In genomic region chr7:158803226-158803944, GRCh38 we compare ENCODE assay signal across 10 cellular contexts. TPM values are rescaled to one million over a fixed set of nuclear protein-coding genes. Genes with fewer than 3 reads are reported as not detected.
DNase-seq lines count a peak whose midpoint lies in the region; ATAC-seq and TF ChIP-seq lines count a peak whose summit lies in the region.
"Had no signal": no experiment of that assay in that cellular context is flagged by ENCODE, and none has a peak within 500 bp of the region (broad histone marks: within the 10 kb centered on the region; RNA-seq: fewer than 3 reads in every experiment).

No MANE protein-coding gene starts in this region.

- peak in 1 of 5 donors; percentile 54 for DNase-seq in CD8-positive, alpha-beta memory T cell
- no peak for DNase-seq in RWPE2 (ENCODE audit: low spot score)
- no peak for DNase-seq in chondrocyte (ENCODE audit: low spot score)
- DNase-seq in osteoblast (ENCODE audit: insufficient read length, low spot score, missing footprints): no peak
- DNase-seq in NCI-H345 (lab: John Stamatoyannopoulos, UW): no peak
- DNase-seq in NCI-H2171 treated with DMSO at 0.1 percent for 48 hours (lab: John Stamatoyannopoulos, UW): no peak
- DNase-seq in foreskin fibroblast: no peak
- DNase-seq: amygdala had no signal

- peak overlapping the region in 6 of 7 donors; percentile 26 to 65 (median 46) for H3K4me3 Mint-ChIP-seq in CD8-positive, alpha-beta memory T cell
- no peak overlapping the region for H3K4me3 Mint-ChIP-seq in chondrocyte (ENCODE audit: unreplicated experiment)
- no peak overlapping the region for H3K4me3 Mint-ChIP-seq in stimulated activated memory B cell treated with anti-CD40 and anti-IgM and Interleukin-4, amounts not matched to agents 10 μg/mL and 1 μg/mL and 100 μg/mL, for 72 hours

- peaks cover 0 to 4% of the 10 kb centered on the region in 2 donors for H3K27me3 Mint-ChIP-seq in CD8-positive, alpha-beta memory T cell
- no peaks in the 10 kb centered on the region for H3K27me3 Mint-ChIP-seq in chondrocyte (ENCODE audit: low read depth)
- no peaks in the 10 kb centered on the region for H3K27me3 Mint-ChIP-seq in stimulated activated memory B cell treated with anti-CD40 and anti-IgM and Interleukin-4, amounts not matched to agents 10 μg/mL and 1 μg/mL and 100 μg/mL, for 72 hours

- POLR2A ChIA-PET in CD8-positive, alpha-beta memory T cell (lab: Charles Lee): interaction anchor here (1.2 kb wide), 1 partner anchor 20 kb away, joined by 3 read pairs; no protein-coding TSS in a partner anchor

- H4K20me1 ChIP-seq in osteoblast (ENCODE audit: insufficient read depth, low read length): no peaks in the 10 kb centered on the region

- peak overlapping the region; percentile 31 for H3K4me2 ChIP-seq in osteoblast (ENCODE audit: insufficient read depth, low read length)

- no peak overlapping the region for H2AFZ ChIP-seq in osteoblast (ENCODE audit: low read length)

- H3K9me3 ChIP-seq in CD8-positive, alpha-beta memory T cell (ENCODE audit: low read length): no peaks in the 10 kb centered on the region
- H3K9me3 ChIP-seq in RWPE2 (ENCODE audit: severe bottlenecking) (no peaks in the 10 kb centered on the region), osteoblast (ENCODE audit: low read depth, low read length) (no peaks in the 10 kb centered on the region)

- peak overlapping the region; percentile 27 to 94 (median 80) for H3K27ac Mint-ChIP-seq in CD8-positive, alpha-beta memory T cell
- H3K27ac Mint-ChIP-seq in chondrocyte (ENCODE audit: unreplicated experiment): peak overlapping the region; percentile 96
- no peak overlapping the region for H3K27ac Mint-ChIP-seq in stimulated activated memory B cell treated with anti-CD40 and anti-IgM and Interleukin-4, amounts not matched to agents 10 μg/mL and 1 μg/mL and 100 μg/mL, for 72 hours

- no peaks in the 10 kb centered on the region for H3K27me3 ChIP-seq in CD8-positive, alpha-beta memory T cell (ENCODE audit: insufficient read depth, low read length, poor library complexity, severe bottlenecking)
- H3K27me3 ChIP-seq in RWPE2 (ENCODE audit: insufficient read depth, poor library complexity, severe bottlenecking): no peaks in the 10 kb centered on the region
- no peaks in the 10 kb centered on the region for H3K27me3 ChIP-seq in osteoblast (ENCODE audit: insufficient read depth, low read length)

- H3K4me1 ChIP-seq in CD8-positive, alpha-beta memory T cell (ENCODE audit: insufficient read depth, low read length): peaks cover 26% of the 10 kb centered on the region
- H3K4me1 ChIP-seq in RWPE2 (ENCODE audit: insufficient read depth, poor library complexity, severe bottlenecking) (peaks cover 22% of the 10 kb centered on the region), osteoblast (ENCODE audit: insufficient read depth, low read length) (peaks cover 18% of the 10 kb centered on the region)

- H3K4me3 ChIP-seq in CD8-positive, alpha-beta memory T cell (ENCODE audit: low read length): no peak overlapping the region
- peak overlapping the region; percentile 0 for H3K4me3 ChIP-seq in RWPE2 (ENCODE audit: severe bottlenecking)
- no peak overlapping the region for H3K4me3 ChIP-seq in osteoblast (ENCODE audit: insufficient read depth, low read length)
- no peak overlapping the region for H3K4me3 ChIP-seq in foreskin fibroblast (ENCODE audit: low read depth in 1 of 2, low read length in 2 of 2)
- H3K4me3 ChIP-seq: skin epidermis had no signal

- peaks cover 43 to 79% (median 57%) of the 10 kb centered on the region in 3 donors for H3K4me1 Mint-ChIP-seq in CD8-positive, alpha-beta memory T cell
- peaks cover 65% of the 10 kb centered on the region for H3K4me1 Mint-ChIP-seq in chondrocyte (ENCODE audit: low read depth)
- peaks cover 4% of the 10 kb centered on the region for H3K4me1 Mint-ChIP-seq in stimulated activated memory B cell treated with anti-CD40 and anti-IgM and Interleukin-4, amounts not matched to agents 10 μg/mL and 1 μg/mL and 100 μg/mL, for 72 hours

- H3K36me3 ChIP-seq in CD8-positive, alpha-beta memory T cell (ENCODE audit: insufficient read depth, low read length): peaks cover 15% of the 10 kb centered on the region
- H3K36me3 ChIP-seq in RWPE2 (ENCODE audit: low read depth) (peaks cover 11% of the 10 kb centered on the region), osteoblast (ENCODE audit: insufficient read depth, low read length) (peaks cover 9% of the 10 kb centered on the region)

- ATAC-seq in RWPE2 (ENCODE audit: low read depth): peak; percentile 46
- no peak for ATAC-seq in stimulated activated memory B cell treated with anti-CD40 and anti-IgM and Interleukin-4, amounts not matched to agents 10 μg/mL and 1 μg/mL and 100 μg/mL, for 72 hours

- H3K36me3 Mint-ChIP-seq in CD8-positive, alpha-beta memory T cell: peaks cover 10 to 40% (median 21%) of the 10 kb centered on the region in 3 donors
- H3K36me3 Mint-ChIP-seq in chondrocyte (ENCODE audit: low read depth): peaks cover 4% of the 10 kb centered on the region
- peaks cover 25% of the 10 kb centered on the region for H3K36me3 Mint-ChIP-seq in stimulated activated memory B cell treated with anti-CD40 and anti-IgM and Interleukin-4, amounts not matched to agents 10 μg/mL and 1 μg/mL and 100 μg/mL, for 72 hours

- TF ChIP-seq CTCF in RWPE2 (IDR thresholded peaks at IDR 0.05; ENCODE audit: poor library complexity, severe bottlenecking) (no peak), chondrocyte (IDR thresholded peaks at IDR 0.05) (no peak), osteoblast (IDR thresholded peaks at IDR 0.05; ENCODE audit: extremely low read depth, low read depth, low read length) (no peak), foreskin fibroblast (IDR thresholded peaks at IDR 0.05; ENCODE audit: low read depth, low read length) (no peak)

- no peak overlapping the region for H3K27ac ChIP-seq in CD8-positive, alpha-beta memory T cell (ENCODE audit: low read depth, low read length)
- peak overlapping the region; percentile 91 for H3K27ac ChIP-seq in RWPE2 (ENCODE audit: poor library complexity, severe bottlenecking)
- H3K27ac ChIP-seq in osteoblast (ENCODE audit: low read depth, low read length): peak overlapping the region; percentile 47

- CTCF ChIA-PET in CD8-positive, alpha-beta memory T cell (lab: Charles Lee): no interaction called here

- peaks cover 3 to 21% (median 19%) of the 10 kb centered on the region in 5 donors for H3K9me3 Mint-ChIP-seq in CD8-positive, alpha-beta memory T cell
- H3K9me3 Mint-ChIP-seq in chondrocyte (ENCODE audit: low read depth): no peaks in the 10 kb centered on the region
- H3K9me3 Mint-ChIP-seq in stimulated activated memory B cell treated with anti-CD40 and anti-IgM and Interleukin-4, amounts not matched to agents 10 μg/mL and 1 μg/mL and 100 μg/mL, for 72 hours: no peaks in the 10 kb centered on the region

- H3K79me2 ChIP-seq in osteoblast (ENCODE audit: insufficient read depth, low read length): peaks cover 87% of the 10 kb centered on the region

RNA-seq across cellular contexts. Expression of gene ESYT2, which starts 25.9 kb away (rescaled TPM):
- total RNA-seq in CD8-positive, alpha-beta memory T cell: 10 to 100 TPM; 55.6 to 56.1 TPM
- polyA plus RNA-seq in CD8-positive, alpha-beta memory T cell: 99.4 TPM
- total RNA-seq in chondrocyte: 87.4 to 108 TPM (median 104 TPM) in 3 replicates
- total RNA-seq in osteoblast: 126 and 132 TPM in 2 replicates

RNA-seq across cellular contexts. Expression of gene DYNC2I1, which starts 53.0 kb away (rescaled TPM):
- total RNA-seq in CD8-positive, alpha-beta memory T cell: 10 to 100 TPM in 1 of 2 experiments, 1 to 10 TPM in 1; 9.8 to 10.6 TPM
- 22.7 TPM for polyA plus RNA-seq in CD8-positive, alpha-beta memory T cell
- 17.6 to 25.4 TPM (median 18.9 TPM) in 3 replicates for total RNA-seq in chondrocyte
- total RNA-seq in osteoblast: 5.9 and 8.0 TPM in 2 replicates

Comparison
In these comparisons a context has a peak if more than half of its experiments do, and no peak if none do; other contexts are left out.
1. H3K4me3 Mint-ChIP-seq: peak in CD8-positive, alpha-beta memory T cell (6 of 7); none in chondrocyte (single experiment) and stimulated activated memory B cell treated with anti-CD40 and anti-IgM and Interleukin-4, amounts not matched to agents 10 μg/mL and 1 μg/mL and 100 μg/mL, for 72 hours (single experiment).